8 cellular contexts compared by ENCODE assay signal in the genomic region with DNA sequence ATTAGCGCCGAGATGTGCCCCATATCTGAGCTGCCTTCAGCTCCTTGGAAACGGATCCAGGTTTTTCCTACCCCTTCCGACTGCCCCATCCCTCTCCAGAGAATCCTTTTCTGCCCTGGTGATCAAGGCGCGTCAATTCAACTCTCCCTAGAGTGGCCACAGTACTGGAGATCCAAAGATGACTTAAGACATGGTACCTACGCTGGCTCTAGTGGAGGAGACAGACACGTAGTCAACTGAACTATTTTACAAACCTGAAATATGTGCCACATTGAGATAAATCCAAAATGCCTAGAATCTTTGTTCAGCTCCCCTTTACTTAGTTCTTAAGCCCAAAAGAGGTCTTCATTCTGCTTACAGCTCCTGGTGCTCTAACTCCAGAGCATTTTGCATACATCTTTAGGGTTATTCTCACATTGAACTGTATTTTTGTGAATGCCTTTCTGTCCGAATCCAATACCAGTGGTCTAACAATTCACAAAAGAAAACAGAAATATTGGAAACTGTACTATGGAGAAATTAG. TPM values are rescaled to one million over a fixed set of nuclear protein-coding genes. Genes with fewer than 3 reads are reported as not detected.
DNase-seq lines count a peak whose midpoint lies in the region; ATAC-seq and TF ChIP-seq lines count a peak whose summit lies in the region.

No MANE protein-coding gene starts in this region.

- no peaks in the 10 kb centered on the region for H3K9me2 ChIP-seq in SU-DHL-6 (replicated peaks; ENCODE audit: insufficient read depth, low read length)

- TF ChIP-seq CTCF in SU-DHL-6 (IDR thresholded peaks at IDR 0.05; ENCODE audit: insufficient read depth, low read length, poor library complexity, severe bottlenecking) (no peak), sigmoid colon (IDR thresholded peaks at IDR 0.05) (no peak)

- no peak for TF ChIP-seq POLR2A in sigmoid colon (IDR thresholded peaks at IDR 0.05)

- H3K27ac ChIP-seq in SU-DHL-6 (ENCODE audit: low read depth, low read length) (peak overlapping the region; percentile 91), sigmoid colon (peak overlapping the region; percentile 91 to 97 (median 92))

- H3K9me3 ChIP-seq in SU-DHL-6 (ENCODE audit: insufficient read depth, low read length) (no peaks in the 10 kb centered on the region), sigmoid colon (no peaks in the 10 kb centered on the region)

- 9 to 13% methylated on average over 9 of the region's 9 CpGs for WGBS in sigmoid colon, 2 donors

- ATAC-seq in GM18499 (IDR thresholded peaks at IDR 0.05; ENCODE audit: insufficient read depth, unreplicated experiment) (peak; percentile 16), HG02678 (IDR thresholded peaks at IDR 0.05; ENCODE audit: unreplicated experiment) (peak; percentile 21), HG03520 (IDR thresholded peaks at IDR 0.05; ENCODE audit: unreplicated experiment) (no peak)

- intact Hi-C loops in sigmoid colon (cut with DNase I) = loop anchor here (5.0 kb wide), 1 partner anchor 37 kb away; no protein-coding TSS in a partner anchor

- H3K9ac ChIP-seq in SU-DHL-6 (ENCODE audit: low read length) = peak overlapping the region; percentile 90

- H3K4me2 ChIP-seq in SU-DHL-6 (ENCODE audit: low read depth, low read length, poor library complexity, severe bottlenecking) = peak overlapping the region; percentile 77

- H3K4me1 ChIP-seq in sigmoid colon = peaks cover 0 to 28% (median 24%) of the 10 kb centered on the region in 4 donors

- TF ChIP-seq EP300 in sigmoid colon (IDR thresholded peaks at IDR 0.05) = no peak

- peak overlapping the region; percentile 93 for H3K4me3 ChIP-seq in SU-DHL-6 (ENCODE audit: insufficient read depth, low read length, poor library complexity, severe bottlenecking)
- peak overlapping the region; percentile 80 to 87 (median 85) for H3K4me3 ChIP-seq in sigmoid colon

- 0 out of 2 replicates have a peak, but pooled peaks cover 3% of the 10 kb centered on the region for H4K20me1 ChIP-seq in SU-DHL-6 (ENCODE audit: low read depth, low read length)

- DNase-seq in foreskin melanocyte (peak; percentile 15), sigmoid colon (no peak), KG1 (lab: John Stamatoyannopoulos, UW) (no peak)
- no peak for DNase-seq in stimulated activated CD4-positive, alpha-beta T cell treated with anti-CD3 and anti-CD28 coated beads, Interleukin-15, amount 100 ng/mL, for 24 hours

- H3K27me3 ChIP-seq in SU-DHL-6 (ENCODE audit: low read length) (no peaks in the 10 kb centered on the region), sigmoid colon (no peaks in the 10 kb centered on the region)

- peaks cover 42% of the 10 kb centered on the region for H3K79me2 ChIP-seq in SU-DHL-6 (ENCODE audit: insufficient read depth, low read length)

- H2AFZ ChIP-seq in SU-DHL-6 (ENCODE audit: low read depth, low read length, severe bottlenecking) = peak overlapping the region; percentile 72

- H3K36me3 ChIP-seq in SU-DHL-6 (ENCODE audit: low read length) (no peaks in the 10 kb centered on the region), sigmoid colon (no peaks in the 10 kb centered on the region)

- peaks cover 4% of the 10 kb centered on the region; the same call in 1 of the 2 replicates for H3F3A ChIP-seq in SU-DHL-6 (ENCODE audit: insufficient read depth)

RNA-seq across cellular contexts. Expression of a gene that starts 0.4 kb away (rescaled TPM):
- 10 to 100 TPM; 35.2 to 40.5 (median 35.9) TPM for total RNA-seq in sigmoid colon
- polyA plus RNA-seq in sigmoid colon = 10 to 100 TPM; 13.2 to 23.8 (median 16.0) TPM
